14 cellular contexts compared by ENCODE assay signal in the genomic region with DNA sequence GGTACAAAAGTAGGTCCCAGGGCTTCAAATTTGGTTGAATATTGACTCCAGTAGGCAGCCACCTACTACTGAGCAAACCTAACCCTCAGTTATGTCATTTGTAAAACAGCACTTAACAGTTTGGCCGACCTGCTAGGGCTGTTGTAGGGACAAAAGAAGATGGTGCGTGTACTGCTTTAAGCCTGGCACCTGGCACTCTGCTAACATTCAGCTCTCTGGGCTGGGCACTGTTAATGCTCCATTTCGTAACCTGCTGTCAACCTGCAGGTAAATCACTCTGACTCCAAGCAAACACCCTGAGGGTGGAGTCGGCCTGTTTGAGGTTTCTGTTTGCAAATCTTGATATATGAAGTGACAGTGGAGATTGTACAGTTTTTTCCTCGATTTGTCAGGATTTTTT. TPM values are rescaled to one million over a fixed set of nuclear protein-coding genes. Genes with fewer than 3 reads are reported as not detected.
A peak's percentile ranks its signal among the peaks of the same experiment; 100 is the strongest.
DNase-seq lines count a peak whose midpoint lies in the region; ATAC-seq, FAIRE-seq and TF ChIP-seq lines count a peak whose summit lies in the region.
"Had no signal": no experiment of that assay in that cellular context is flagged by ENCODE, and none has a peak within 500 bp of the region (broad histone marks: within the 10 kb centered on the region; RNA-seq: fewer than 3 reads in every experiment).

No MANE protein-coding gene starts in this region.

- no peaks in the 10 kb centered on the region for H3K27me3 ChIP-seq in PC-3 (ENCODE audit: low read length)

- H3K4me2 ChIP-seq in PC-3 (ENCODE audit: low read length), result no peak overlapping the region

- no peak overlapping the region for H3K27ac ChIP-seq in PC-3 (ENCODE audit: low read length)

- BruUV-seq in PC-3 (replicated peaks; lab: Mats Ljungman, UMichigan), result no TSS peak

- peak; percentile 83 for DNase-seq in LNCaP clone FGC (ENCODE audit: low read depth)
- DNase-seq in PC-3, result peak; percentile 48
- peak; percentile 36 for DNase-seq in renal cortical epithelial cell (ENCODE audit: low read depth)
- DNase-seq in epidermal melanocyte (ENCODE audit: insufficient read length, low spot score), result no peak
- DNase-seq in cerebellar cortex (ENCODE audit: low spot score), result no peak
- no peak for DNase-seq in EL
- DNase-seq: activated CD4-positive, CD25-positive, alpha-beta regulatory T cell treated with anti-CD3 and anti-CD28 coated beads, Interleukin-2, amount 50 U/mL, for 72 hours; activated T-cell treated with anti-CD3 and anti-CD28 coated beads, Interleukin-2, amount 50 U/mL, for 1 hour; naive thymus-derived CD8-positive, alpha-beta T cell; right cardiac atrium; stimulated activated naive CD8-positive, alpha-beta T cell treated with anti-CD3 and anti-CD28 coated beads, Interleukin-15, Interleukin-2, amounts not matched to agents 100 U/mL and 50 U/mL, for 24 hours had no signal

- H3K36me3 ChIP-seq in PC-3 (ENCODE audit: low read depth, low read length), result peaks cover 30% of the 10 kb centered on the region

- peak; percentile 27; the same call in 1 of the 2 replicates for ATAC-seq in PC-3
- ATAC-seq: naive thymus-derived CD8-positive, alpha-beta T cell; stimulated activated naive CD8-positive, alpha-beta T cell treated with anti-CD3 and anti-CD28 coated beads, Interleukin-15, Interleukin-2, amounts not matched to agents 100 U/mL and 50 U/mL, for 24 hours had no signal

- TF ChIP-seq CTCF in LNCaP clone FGC (IDR thresholded peaks at IDR 0.05; ENCODE audit: control insufficient read depth, extremely low read depth, insufficient read depth) (no peak), PC-3 (conservative IDR thresholded peaks at IDR 0.05; ENCODE audit: low read depth, low read length) (no peak)

- H3K79me2 ChIP-seq in PC-3 (ENCODE audit: low read length), result peaks cover 46% of the 10 kb centered on the region

- 0 out of 2 replicates have a peak overlapping the region, but pooled peaks have one; percentile 5 for H3K4me3 ChIP-seq in LNCaP clone FGC (ENCODE audit: low read depth, low read length)
- no peak overlapping the region for H3K4me3 ChIP-seq in PC-3 (ENCODE audit: low read length)

- CTCF ChIA-PET in PC-3 (lab: Charles Lee), result no interaction called here

- peak; percentile 55 for FAIRE-seq in islet of Langerhans (lab: Jason Lieb, UNC)
- FAIRE-seq: astrocyte, frontal cortex had no signal

- no peaks in the 10 kb centered on the region for H3K9me2 ChIP-seq in PC-3 (replicated peaks; ENCODE audit: low read length)

- POLR2A ChIA-PET in PC-3 (lab: Charles Lee; ENCODE audit: unreplicated experiment), result no interaction called here

- peaks cover 7% of the 10 kb centered on the region for H3F3A ChIP-seq in PC-3 (ENCODE audit: low read length, unreplicated experiment)

- no peak overlapping the region for H2AFZ ChIP-seq in PC-3 (ENCODE audit: low read length)

- no peak overlapping the region for H3K9ac ChIP-seq in PC-3 (ENCODE audit: low read length)

- peaks cover 5% of the 10 kb centered on the region; the same call in 1 of the 2 replicates for H4K20me1 ChIP-seq in PC-3 (ENCODE audit: low read length)

- H3K9me3 ChIP-seq in PC-3 (ENCODE audit: low read length), result no peaks in the 10 kb centered on the region

- intact Hi-C loops in PC-3 (cut with micrococcal nuclease), result no loop called here

- H3K4me1 ChIP-seq in PC-3 (ENCODE audit: insufficient read depth, low read length), result peaks cover 12% of the 10 kb centered on the region

RNA-seq across cellular contexts. Expression of gene ZKSCAN1, which starts 7.2 kb away (rescaled TPM):
- total RNA-seq in PC-3 (2014; rRNA removed), result 13.6 and 13.9 TPM in 2 replicates
- 33.9 and 70.8 TPM in 2 replicates for total RNA-seq in renal cortical epithelial cell

RNA-seq across cellular contexts. Expression of gene ZSCAN21, which starts 27.0 kb away (rescaled TPM):
- total RNA-seq in PC-3 (2014; rRNA removed), result 4.7 and 7.3 TPM in 2 replicates
- total RNA-seq in renal cortical epithelial cell, result 5.0 and 13.6 TPM in 2 replicates

RNA-seq across cellular contexts. Expression of gene AZGP1, which starts 46.8 kb away (rescaled TPM):
- total RNA-seq in PC-3 (2014; rRNA removed) (0.18 TPM in 1 of 2 replicates, not detected in the other), renal cortical epithelial cell (not detected in 2 replicates)
- total RNA-seq: astrocyte; frontal cortex; naive thymus-derived CD8-positive, alpha-beta T cell had no signal

RNA-seq across cellular contexts. Expression of gene ZNF3, which starts 58.9 kb away (rescaled TPM):
- total RNA-seq in PC-3 (2014; rRNA removed) (16.5 and 18.0 TPM in 2 replicates), renal cortical epithelial cell (35.4 and 37.0 TPM in 2 replicates)

Comparison
In these comparisons a context has a peak if more than half of its experiments do, and no peak if none do; other contexts are left out.
1. DNase-seq: peak in LNCaP clone FGC (single experiment), PC-3 (single experiment) and renal cortical epithelial cell (single experiment); none in epidermal melanocyte (single experiment), cerebellar cortex (single experiment) and EL (single experiment).